ENCODE assay signal across 9 cellular contexts in genomic region chr6:16320533-16321340, GRCh38.
DNase-seq lines count a peak whose midpoint lies in the region; ATAC-seq and TF ChIP-seq lines count a peak whose summit lies in the region.
"Had no signal": no experiment of that assay in that cellular context is flagged by ENCODE, and none has a peak within 500 bp of the region (broad histone marks: within the 10 kb centered on the region; RNA-seq: fewer than 3 reads in every experiment).

No MANE protein-coding gene starts in this region.

- peaks cover 76% of the 10 kb centered on the region for H3K4me1 Mint-ChIP-seq in activated naive CD4-positive, alpha-beta T cell treated with anti-CD3 and anti-CD28 coated beads, Interleukin-2, amount 10 ng/mL, durations not matched to agents 7 days and 5 days
- H3K4me1 Mint-ChIP-seq in memory B cell, result peaks cover 22% of the 10 kb centered on the region

- CTCF ChIA-PET in activated naive CD4-positive, alpha-beta T cell treated with anti-CD3 and anti-CD28 coated beads, Interleukin-2, amount 10 ng/mL, durations not matched to agents 7 days and 5 days (lab: Charles Lee), result interaction anchor here (1.3 to 3.7 kb wide), 3 partner anchors 12 to 441 kb away, joined by 3 to 24 read pairs (median 4); partner anchors contain the start of gene GMPR

- H3K4me3 Mint-ChIP-seq in activated naive CD4-positive, alpha-beta T cell treated with anti-CD3 and anti-CD28 coated beads, Interleukin-2, amount 10 ng/mL, durations not matched to agents 7 days and 5 days, result peak overlapping the region; percentile 46
- H3K4me3 Mint-ChIP-seq in memory B cell, result no peak overlapping the region
- H3K4me3 Mint-ChIP-seq: neural crest cell had no signal

- H3K9me3 Mint-ChIP-seq in activated naive CD4-positive, alpha-beta T cell treated with anti-CD3 and anti-CD28 coated beads, Interleukin-2, amount 10 ng/mL, durations not matched to agents 7 days and 5 days, result no peaks in the 10 kb centered on the region
- H3K9me3 Mint-ChIP-seq in memory B cell, result no peaks in the 10 kb centered on the region

- WGBS in body of pancreas, 2 donors, result 87 to 90% methylated on average over 18 to 21 of the region's 21 CpGs

- H3K9me3 ChIP-seq in body of pancreas (no peaks in the 10 kb centered on the region), vagina (no peaks in the 10 kb centered on the region)

- H3K27ac Mint-ChIP-seq in activated naive CD4-positive, alpha-beta T cell treated with anti-CD3 and anti-CD28 coated beads, Interleukin-2, amount 10 ng/mL, durations not matched to agents 7 days and 5 days, result peak overlapping the region; percentile 90
- H3K27ac Mint-ChIP-seq in memory B cell, result peak overlapping the region; percentile 69

- intact Hi-C loops in body of pancreas (cut with DNase I) (no loop called here), vagina (cut with DNase I) (no loop called here), posterior vena cava (cut with DNase I) (no loop called here)

- no peaks in the 10 kb centered on the region for H3K27me3 Mint-ChIP-seq in activated naive CD4-positive, alpha-beta T cell treated with anti-CD3 and anti-CD28 coated beads, Interleukin-2, amount 10 ng/mL, durations not matched to agents 7 days and 5 days
- no peaks in the 10 kb centered on the region for H3K27me3 Mint-ChIP-seq in memory B cell

- ATAC-seq in body of pancreas (no peak), memory B cell (ENCODE audit: low read depth) (no peak), GM21381 (IDR thresholded peaks at IDR 0.05; ENCODE audit: unreplicated experiment) (no peak)

- H3K27me3 ChIP-seq in body of pancreas (no peaks in the 10 kb centered on the region), vagina (no peaks in the 10 kb centered on the region)

- H3K27ac ChIP-seq in body of pancreas (peak overlapping the region; percentile 50 to 84 (median 77)), vagina (peak overlapping the region; percentile 87)

- no peak for DNase-seq in activated naive CD4-positive, alpha-beta T cell treated with anti-CD3 and anti-CD28 coated beads, Interleukin-2, amount 10 ng/mL, durations not matched to agents 7 days and 5 days
- DNase-seq in activated naive CD4-positive, alpha-beta T cell treated with anti-CD3 and anti-CD28 coated beads, Interleukin-2, amount 50 U/mL, for 16 hours, result no peak
- DNase-seq in body of pancreas (no peak), memory B cell (ENCODE audit: low spot score in 2 of 2) (no peak), vagina (ENCODE audit: extremely low spot score in 2 of 2) (no peak), NCI-H1105 (lab: John Stamatoyannopoulos, UW) (no peak), posterior vena cava (ENCODE audit: low spot score) (no peak)

- H3K4me1 ChIP-seq in body of pancreas (peaks cover 7% of the 10 kb centered on the region), vagina (peaks cover 57% of the 10 kb centered on the region)

- peaks cover 14% of the 10 kb centered on the region for H3K36me3 Mint-ChIP-seq in activated naive CD4-positive, alpha-beta T cell treated with anti-CD3 and anti-CD28 coated beads, Interleukin-2, amount 10 ng/mL, durations not matched to agents 7 days and 5 days
- H3K36me3 Mint-ChIP-seq in memory B cell, result no peaks in the 10 kb centered on the region

- TF ChIP-seq POLR2A in body of pancreas (IDR thresholded peaks at IDR 0.05), result no peak
- no peak for TF ChIP-seq POLR2A in vagina (IDR thresholded peaks at IDR 0.05)

- H3K4me3 ChIP-seq in body of pancreas, result no peak overlapping the region
- peak overlapping the region; percentile 20 to 21 for H3K4me3 ChIP-seq in vagina

- TF ChIP-seq CTCF in body of pancreas (IDR thresholded peaks at IDR 0.05), result no peak
- no peak for TF ChIP-seq CTCF in vagina (IDR thresholded peaks at IDR 0.05)

- H3K36me3 ChIP-seq in body of pancreas (replicated peaks in 1 of 2; ENCODE audit: insufficient read depth in 1 of 2, low read depth in 2 of 2) (no peaks in the 10 kb centered on the region), vagina (no peaks in the 10 kb centered on the region)

Comparison
In these comparisons a context has a peak if more than half of its experiments do, and no peak if none do; other contexts are left out.
1. H3K4me3 ChIP-seq: peak in vagina (2 of 2); none in body of pancreas (0 of 2).